In genomic region chr16:56988948-56989945, GRCh38 we compare ENCODE assay signal across 1 cellular context.
TF ChIP-seq lines count a peak whose summit lies in the region.

NLRC5 (plus strand) TSS chr16:56989557; CDS start chr16:57020713, 31,156 bp downstream.

TF ChIP-seq in WTC11, 78 proteins besides CTCF, POLR2A, EP300 and RAD21 (continued from another document and continues in another):
- peak; percentile 73; the same call in 1 of the 2 replicates for TF ChIP-seq MAX (CRISPR knock-in tag; IDR thresholded peaks at IDR 0.05)
- TF ChIP-seq HMGXB4 (CRISPR knock-in tag; IDR thresholded peaks at IDR 0.05): no peak; the same call in 1 of the 2 replicates
- no peak for TF ChIP-seq RORB (CRISPR knock-in tag; IDR thresholded peaks at IDR 0.05)
- TF ChIP-seq NFE2L1 (CRISPR knock-in tag; IDR thresholded peaks at IDR 0.05): no peak
- no peak for TF ChIP-seq JUN (CRISPR knock-in tag; IDR thresholded peaks at IDR 0.05)
- no peak for TF ChIP-seq ETV6 (CRISPR knock-in tag; IDR thresholded peaks at IDR 0.05)
- no peak for TF ChIP-seq ZNF281 (CRISPR knock-in tag; IDR thresholded peaks at IDR 0.05)
- TF ChIP-seq GRHL2 (CRISPR knock-in tag; IDR thresholded peaks at IDR 0.05; ENCODE audit: insufficient replicate concordance, severe bottlenecking): no peak
- no peak; the same call in 1 of the 2 replicates for TF ChIP-seq SP1 (CRISPR knock-in tag; conservative IDR thresholded peaks at IDR 0.05)
- no peak for TF ChIP-seq CREB1 (CRISPR knock-in tag; IDR thresholded peaks at IDR 0.05)
- no peak for TF ChIP-seq AFF4 (CRISPR knock-in tag; IDR thresholded peaks at IDR 0.05; ENCODE audit: borderline replicate concordance)
- TF ChIP-seq FOXK1 (CRISPR knock-in tag; IDR thresholded peaks at IDR 0.05): no peak
- no peak for TF ChIP-seq ESRRA (CRISPR knock-in tag; IDR thresholded peaks at IDR 0.05; ENCODE audit: borderline replicate concordance)
- no peak for TF ChIP-seq STAT6 (CRISPR knock-in tag; conservative IDR thresholded peaks at IDR 0.05; ENCODE audit: low read depth)
- TF ChIP-seq ARID4B (CRISPR knock-in tag; IDR thresholded peaks at IDR 0.05; ENCODE audit: borderline replicate concordance): no peak
- TF ChIP-seq NR1H2 (CRISPR knock-in tag; IDR thresholded peaks at IDR 0.05): no peak
- no peak for TF ChIP-seq NR3C1 (CRISPR knock-in tag; conservative IDR thresholded peaks at IDR 0.05; ENCODE audit: low read depth)
- TF ChIP-seq ZNF512 (CRISPR knock-in tag; IDR thresholded peaks at IDR 0.05; ENCODE audit: borderline replicate concordance): no peak
- no peak for TF ChIP-seq ATF2 (CRISPR knock-in tag; IDR thresholded peaks at IDR 0.05; ENCODE audit: borderline replicate concordance, low read depth)
- no peak for TF ChIP-seq NFYB (CRISPR knock-in tag; conservative IDR thresholded peaks at IDR 0.05; ENCODE audit: low read depth)
- TF ChIP-seq NR2C2 (CRISPR knock-in tag; IDR thresholded peaks at IDR 0.05): no peak
- TF ChIP-seq AR (CRISPR knock-in tag; IDR thresholded peaks at IDR 0.05): no peak
- TF ChIP-seq ZNF317 (CRISPR knock-in tag; IDR thresholded peaks at IDR 0.05; ENCODE audit: borderline replicate concordance, low read depth): no peak
- no peak for TF ChIP-seq MLX (CRISPR knock-in tag; IDR thresholded peaks at IDR 0.05)
- no peak for TF ChIP-seq ZNF671 (CRISPR knock-in tag; IDR thresholded peaks at IDR 0.05)
- TF ChIP-seq ATF6 (CRISPR knock-in tag; IDR thresholded peaks at IDR 0.05): no peak
- no peak for TF ChIP-seq TCF7 (CRISPR knock-in tag; IDR thresholded peaks at IDR 0.05; ENCODE audit: low read depth)
